ENCODE assay signal across 16 cellular contexts in genomic region chr2:236395067-236395466, GRCh38.
DNase-seq lines count a peak whose midpoint lies in the region; ATAC-seq and TF ChIP-seq lines count a peak whose summit lies in the region.
"Had no signal": no experiment of that assay in that cellular context is flagged by ENCODE, and none has a peak within 500 bp of the region (broad histone marks: within the 10 kb centered on the region; RNA-seq: fewer than 3 reads in every experiment).

No MANE protein-coding gene starts in this region.

- DNase-seq in right atrium auricular region (ENCODE audit: low spot score), result peak; percentile 26
- DNase-seq in left ventricle myocardium inferior, result no peak
- DNase-seq in lung (ENCODE audit: low spot score), result peak; percentile 23
- DNase-seq in neuronal stem cell (ENCODE audit: low spot score), result no peak
- no peak for DNase-seq in activated T-cell treated with anti-CD3 and anti-CD28 coated beads, Interleukin-2, amount 50 U/mL, for 48 hours
- DNase-seq in breast epithelium (ENCODE audit: low spot score in 2 of 2), result no peak
- no peak for DNase-seq in uterus
- DNase-seq: 8988T; Calu3; CD4-positive, alpha-beta memory T cell; DMS79 treated with DMSO at 0.1 percent for 48 hours; GF-D8; GM23248 had no signal

- H2BK12ac ChIP-seq in neuronal stem cell (ENCODE audit: low read length), result no peak overlapping the region

- H3K36me3 ChIP-seq in right atrium auricular region, result no peaks in the 10 kb centered on the region
- no peaks in the 10 kb centered on the region for H3K36me3 ChIP-seq in left ventricle myocardium inferior
- H3K36me3 ChIP-seq in lung (ENCODE audit: control insufficient read depth in 2 of 2, insufficient read depth in 2 of 2, low read length in 2 of 2), result no peaks in the 10 kb centered on the region
- no peaks in the 10 kb centered on the region for H3K36me3 ChIP-seq in neuronal stem cell (replicated peaks in 1 of 2; ENCODE audit: control insufficient read depth in 2 of 2, insufficient read depth in 2 of 2, low read length in 2 of 2)
- no peaks in the 10 kb centered on the region for H3K36me3 ChIP-seq in breast epithelium
- H3K36me3 ChIP-seq in uterus, result no peaks in the 10 kb centered on the region
- H3K36me3 ChIP-seq: BLaER1, HAP-1 had no signal

- no peak overlapping the region for H3K18ac ChIP-seq in neuronal stem cell (ENCODE audit: low read length)

- H3K4ac ChIP-seq in neuronal stem cell (ENCODE audit: low read length), result no peak overlapping the region

- H3K4me2 ChIP-seq in neuronal stem cell (ENCODE audit: insufficient read depth, low read length, poor library complexity, severe bottlenecking), result no peak overlapping the region
- H3K4me2 ChIP-seq: BLaER1 had no signal

- H3K4me1 ChIP-seq in right atrium auricular region (no peaks in the 10 kb centered on the region), left ventricle myocardium inferior (no peaks in the 10 kb centered on the region), lung (ENCODE audit: control insufficient read depth in 2 of 2, insufficient read depth in 2 of 2, low read length in 2 of 2) (no peaks in the 10 kb centered on the region), neuronal stem cell (ENCODE audit: control insufficient read depth in 2 of 2, insufficient read depth in 1 of 2, low read depth in 1 of 2, low read length in 2 of 2) (peaks cover 0 to 2% of the 10 kb centered on the region in 2 donors), breast epithelium (no peaks in the 10 kb centered on the region), uterus (no peaks in the 10 kb centered on the region)
- H3K4me1 ChIP-seq: HAP-1 had no signal

- no peaks in the 10 kb centered on the region for H3K79me1 ChIP-seq in neuronal stem cell (ENCODE audit: low read depth, low read length)

- H2AK5ac ChIP-seq in neuronal stem cell (ENCODE audit: low read depth, low read length), result no peak overlapping the region

- 87 to 88% methylated on average over 7 of the region's 7 CpGs for WGBS in lung, 2 donors
- no CpG with 5 or more reads among the region's 7 CpGs for WGBS in neuronal stem cell (ENCODE audit: extremely low coverage in 2 of 2, insufficient read length in 2 of 2, insufficient replicate concordance in 1 of 2), 2 donors

- H2BK5ac ChIP-seq in neuronal stem cell (ENCODE audit: low read length), result peak overlapping the region; percentile 72

- H2BK120ac ChIP-seq in neuronal stem cell (ENCODE audit: low read depth, low read length), result no peak overlapping the region

- H4K91ac ChIP-seq in neuronal stem cell (ENCODE audit: low read depth, low read length, poor library complexity), result no peak overlapping the region

- H3K14ac ChIP-seq in neuronal stem cell (ENCODE audit: low read length), result no peak overlapping the region

- TF ChIP-seq CTCF in right atrium auricular region (IDR thresholded peaks at IDR 0.05), result no peak
- no peak for TF ChIP-seq CTCF in left ventricle myocardium inferior (IDR thresholded peaks at IDR 0.05; ENCODE audit: borderline replicate concordance)
- no peak for TF ChIP-seq CTCF in lung (IDR thresholded peaks at IDR 0.05; ENCODE audit: control extremely low read depth, extremely low read depth)
- no peak for TF ChIP-seq CTCF in breast epithelium (IDR thresholded peaks at IDR 0.05)
- TF ChIP-seq CTCF in uterus (IDR thresholded peaks at IDR 0.05), result no peak

- no peaks in the 10 kb centered on the region for H3K27me3 ChIP-seq in right atrium auricular region
- no peaks in the 10 kb centered on the region for H3K27me3 ChIP-seq in left ventricle myocardium inferior (ENCODE audit: low read depth)
- no peaks in the 10 kb centered on the region for H3K27me3 ChIP-seq in lung (ENCODE audit: control insufficient read depth, insufficient read depth)
- no peaks in the 10 kb centered on the region for H3K27me3 ChIP-seq in neuronal stem cell (ENCODE audit: control insufficient read depth in 3 of 3, insufficient read depth in 3 of 3, low read depth in 1 of 3, low read length in 3 of 3)
- H3K27me3 ChIP-seq in breast epithelium, result no peaks in the 10 kb centered on the region
- no peaks in the 10 kb centered on the region for H3K27me3 ChIP-seq in uterus
- H3K27me3 ChIP-seq: BLaER1 had no signal

- intact Hi-C loops in left ventricle myocardium inferior (cut with micrococcal nuclease), result no loop called here
- intact Hi-C loops in breast epithelium (cut with DNase I; ENCODE audit: low total_unique reads), result no loop called here
- intact Hi-C loops in uterus (cut with DNase I; ENCODE audit: low total_unique reads), result no loop called here

- H4K8ac ChIP-seq in neuronal stem cell (ENCODE audit: low read depth, low read length), result no peak overlapping the region

- H2BK15ac ChIP-seq in neuronal stem cell (ENCODE audit: low read length), result no peak overlapping the region

- H2AFZ ChIP-seq in neuronal stem cell (ENCODE audit: low read length), result no peak overlapping the region
- H2AFZ ChIP-seq: GM23248 had no signal

- no peak for ATAC-seq in lung (ENCODE audit: insufficient read depth, low FRiP score)
- ATAC-seq: HepG2 had no signal

- H3K9ac ChIP-seq in neuronal stem cell (ENCODE audit: low read depth, low read length, poor library complexity), result no peak overlapping the region
- H3K9ac ChIP-seq: BLaER1, GM23248 had no signal

- H3K27ac ChIP-seq in right atrium auricular region, result no peak overlapping the region
- no peak overlapping the region for H3K27ac ChIP-seq in left ventricle myocardium inferior (replicated peaks)
- no peak overlapping the region for H3K27ac ChIP-seq in lung (ENCODE audit: low read depth in 1 of 2, low read length in 1 of 2)
- H3K27ac ChIP-seq in neuronal stem cell (replicated peaks; ENCODE audit: low read length), result no peak overlapping the region
- no peak overlapping the region for H3K27ac ChIP-seq in breast epithelium
- H3K27ac ChIP-seq in uterus, result no peak overlapping the region
- H3K27ac ChIP-seq: BLaER1, GM23248 had no signal

- H3K4me3 ChIP-seq in right atrium auricular region (no peak overlapping the region), left ventricle myocardium inferior (no peak overlapping the region), lung (no peak overlapping the region), neuronal stem cell (ENCODE audit: low read length in 2 of 2) (no peak overlapping the region), breast epithelium (no peak overlapping the region), uterus (no peak overlapping the region)
- H3K4me3 ChIP-seq: BLaER1, GM23248, HAP-1 had no signal

- no peak for TF ChIP-seq POLR2A in breast epithelium (IDR thresholded peaks at IDR 0.05)
- no peak for TF ChIP-seq POLR2A in uterus (IDR thresholded peaks at IDR 0.05)

- H3K9me3 ChIP-seq in right atrium auricular region, result no peaks in the 10 kb centered on the region
- no peaks in the 10 kb centered on the region for H3K9me3 ChIP-seq in left ventricle myocardium inferior (replicated peaks)
- H3K9me3 ChIP-seq in lung (ENCODE audit: control insufficient read depth in 2 of 2, insufficient read depth in 1 of 2, low read length in 1 of 2), result no peaks in the 10 kb centered on the region
- H3K9me3 ChIP-seq in neuronal stem cell (replicated peaks in 1 of 2; ENCODE audit: control insufficient read depth in 2 of 2, insufficient read depth in 1 of 2, low read depth in 1 of 2, low read length in 2 of 2), result no peaks in the 10 kb centered on the region
- no peaks in the 10 kb centered on the region for H3K9me3 ChIP-seq in breast epithelium
- H3K9me3 ChIP-seq in uterus, result no peaks in the 10 kb centered on the region
- H3K9me3 ChIP-seq: BLaER1, HAP-1 had no signal

- H3K23ac ChIP-seq in neuronal stem cell (ENCODE audit: low read depth, low read length, poor library complexity), result no peak overlapping the region

Comparison
In these comparisons a context has a peak if more than half of its experiments do, and no peak if none do; other contexts are left out.
1. DNase-seq: peak in right atrium auricular region (single experiment) and lung (single experiment); none in left ventricle myocardium inferior (single experiment), neuronal stem cell (single experiment), activated T-cell treated with anti-CD3 and anti-CD28 coated beads, Interleukin-2, amount 50 U/mL, for 48 hours (0 of 2), breast epithelium (0 of 2) and uterus (0 of 2).